Comparison of ENCODE assay signal across 8 cellular contexts in genomic region chr20:63706027-63706695, GRCh38. TPM values are rescaled to one million over a fixed set of nuclear protein-coding genes. Genes with fewer than 3 reads are reported as not detected.
DNase-seq lines count a peak whose midpoint lies in the region; ATAC-seq, FAIRE-seq and TF ChIP-seq lines count a peak whose summit lies in the region.

No MANE protein-coding gene starts in this region.

- peak; percentile 49 for FAIRE-seq in HTR-8/SVneo (lab: Jason Lieb, UNC)

- TF ChIP-seq POLR2A in breast epithelium (IDR thresholded peaks at IDR 0.05), result no peak

- peaks cover 7% of the 10 kb centered on the region for H3K36me3 ChIP-seq in breast epithelium

- peaks cover 0 to 6% of the 10 kb centered on the region in 2 donors for H3K36me3 Mint-ChIP-seq in naive B cell

- no peaks in the 10 kb centered on the region for H3K9me3 Mint-ChIP-seq in naive B cell

- ATAC-seq in naive B cell (ENCODE audit: low read depth in 2 of 2) (no peak), GM19395 (IDR thresholded peaks at IDR 0.05; ENCODE audit: unreplicated experiment) (no peak), GM19463 (IDR thresholded peaks at IDR 0.05; ENCODE audit: unreplicated experiment) (no peak), HG03520 (IDR thresholded peaks at IDR 0.05; ENCODE audit: unreplicated experiment) (no peak)

- H3K4me1 ChIP-seq in breast epithelium, result peaks cover 7 to 13% of the 10 kb centered on the region in 2 donors

- no peaks in the 10 kb centered on the region for H3K9me3 ChIP-seq in breast epithelium

- H3K4me3 ChIP-seq in AG10803 (ENCODE audit: low read length), result peak overlapping the region; percentile 81
- peak overlapping the region; percentile 88 to 93 (median 91) for H3K4me3 ChIP-seq in breast epithelium

- H3K27me3 Mint-ChIP-seq in naive B cell, result no peaks in the 10 kb centered on the region

- DNase-seq in AG10803 (ENCODE audit: low read depth), result no peak
- no peak for DNase-seq in HTR-8/SVneo (ENCODE audit: insufficient read length, low spot score)
- DNase-seq in breast epithelium (ENCODE audit: low spot score in 2 of 2), result no peak
- no peak for DNase-seq in naive B cell
- DNase-seq in SK-N-DZ (ENCODE audit: low spot score), result no peak

- peak overlapping the region in 4 of 6 donors; percentile 69 to 84 (median 76) for H3K27ac Mint-ChIP-seq in naive B cell

- no peaks in the 10 kb centered on the region for H3K27me3 ChIP-seq in breast epithelium

- intact Hi-C loops in breast epithelium (cut with DNase I; ENCODE audit: low total_unique reads), result no loop called here

- H3K4me3 Mint-ChIP-seq in naive B cell, result peak overlapping the region; percentile 81 to 94 (median 86)

- H3K4me1 Mint-ChIP-seq in naive B cell, result peaks cover 23 to 44% (median 42%) of the 10 kb centered on the region in 3 donors

- H3K27ac ChIP-seq in breast epithelium, result peak overlapping the region; percentile 90 to 92

- TF ChIP-seq CTCF in AG10803 (conservative IDR thresholded peaks at IDR 0.05; ENCODE audit: low read length) (no peak), breast epithelium (IDR thresholded peaks at IDR 0.05) (no peak)

RNA-seq across cellular contexts. Expression of gene ARFRP1, which starts 1.6 kb away (rescaled TPM):
- total RNA-seq in breast epithelium, result 10 to 100 TPM; 30.7 to 41.0 (median 32.3) TPM
- 10 to 100 TPM; 35.6 to 62.9 (median 45.8) TPM for polyA plus RNA-seq in naive B cell (ENCODE audit: low read depth in 6 of 6)
- polyA plus RNA-seq in SK-N-DZ (2014; cell fraction: cytosol; rRNA removed), result 72.1 and 74.1 TPM in 2 replicates
- polyA plus RNA-seq in SK-N-DZ (2014; cell fraction: nucleus; rRNA removed), result 137 and 172 TPM in 2 replicates

RNA-seq across cellular contexts. Expression of gene ZGPAT, which starts 1.7 kb away (rescaled TPM):
- total RNA-seq in breast epithelium, result 10 to 100 TPM; 17.6 to 26.9 (median 24.9) TPM
- polyA plus RNA-seq in naive B cell (ENCODE audit: low read depth in 6 of 6), result 10 to 100 TPM; 25.5 to 58.2 (median 28.1) TPM
- 22.1 and 62.6 TPM in 2 replicates for polyA plus RNA-seq in SK-N-DZ (2014; cell fraction: cytosol; rRNA removed)
- polyA plus RNA-seq in SK-N-DZ (2014; cell fraction: nucleus; rRNA removed), result 151 and 241 TPM in 2 replicates

RNA-seq across cellular contexts. Expression of gene TNFRSF6B, which starts 9.7 kb away (rescaled TPM):
- 10 to 100 TPM in 1 of 3 donors, 1 to 10 TPM in 2; 2.8 to 40.0 (median 7.4) TPM for total RNA-seq in breast epithelium
- polyA plus RNA-seq in naive B cell (ENCODE audit: low read depth in 6 of 6), result not detected
- polyA plus RNA-seq in SK-N-DZ (2014; cell fraction: cytosol; rRNA removed), result 0.69 and 1.8 TPM in 2 replicates
- 2.0 and 15.0 TPM in 2 replicates for polyA plus RNA-seq in SK-N-DZ (2014; cell fraction: nucleus; rRNA removed)

RNA-seq across cellular contexts. Expression of gene LIME1, which starts 30.3 kb away (rescaled TPM):
- 10 to 100 TPM in 2 of 3 donors, 1 to 10 TPM in 1; 7.0 to 16.7 (median 12.0) TPM for total RNA-seq in breast epithelium
- 10 to 100 TPM in 1 of 6 donors, 1 to 10 TPM in 5; 4.9 to 19.0 (median 8.8) TPM for polyA plus RNA-seq in naive B cell (ENCODE audit: low read depth in 6 of 6)
- polyA plus RNA-seq in SK-N-DZ (2014; cell fraction: cytosol; rRNA removed), result 22.8 and 33.6 TPM in 2 replicates
- polyA plus RNA-seq in SK-N-DZ (2014; cell fraction: nucleus; rRNA removed), result 394 and 517 TPM in 2 replicates

RNA-seq across cellular contexts. Expression of gene SLC2A4RG, which starts 33.4 kb away (rescaled TPM):
- 10 to 100 TPM; 22.9 to 58.9 (median 36.9) TPM for total RNA-seq in breast epithelium
- 1 to 10 TPM in 3 of 6 donors, under 1 TPM in 2, not detected in 1; 0.36 to 1.4 (median 1.3) TPM for polyA plus RNA-seq in naive B cell (ENCODE audit: low read depth in 6 of 6)
- polyA plus RNA-seq in SK-N-DZ (2014; cell fraction: cytosol; rRNA removed), result 50.4 and 67.1 TPM in 2 replicates
- 316 and 353 TPM in 2 replicates for polyA plus RNA-seq in SK-N-DZ (2014; cell fraction: nucleus; rRNA removed)
